ENCODE assay signal across 1 cellular context in genomic region chr3:58051196-58051595, GRCh38.
TF ChIP-seq lines count a peak whose summit lies in the region.

No MANE protein-coding gene starts in this region.

TF ChIP-seq in WTC11, 78 proteins besides CTCF, POLR2A, EP300 and RAD21 (continued from another document):
- TF ChIP-seq E2F4 (CRISPR knock-in tag; IDR thresholded peaks at IDR 0.05; ENCODE audit: borderline replicate concordance, low read depth) (no peak), CDX4 (CRISPR knock-in tag; IDR thresholded peaks at IDR 0.05; ENCODE audit: borderline replicate concordance) (no peak), ATF3 (CRISPR knock-in tag; conservative IDR thresholded peaks at IDR 0.05) (no peak), PREB (CRISPR knock-in tag; IDR thresholded peaks at IDR 0.05; ENCODE audit: borderline replicate concordance) (no peak), ZNF396 (CRISPR knock-in tag; IDR thresholded peaks at IDR 0.05; ENCODE audit: borderline replicate concordance) (no peak)
TF ChIP-seq in WTC11: peak in this region for 0.
